In the genomic region with DNA sequence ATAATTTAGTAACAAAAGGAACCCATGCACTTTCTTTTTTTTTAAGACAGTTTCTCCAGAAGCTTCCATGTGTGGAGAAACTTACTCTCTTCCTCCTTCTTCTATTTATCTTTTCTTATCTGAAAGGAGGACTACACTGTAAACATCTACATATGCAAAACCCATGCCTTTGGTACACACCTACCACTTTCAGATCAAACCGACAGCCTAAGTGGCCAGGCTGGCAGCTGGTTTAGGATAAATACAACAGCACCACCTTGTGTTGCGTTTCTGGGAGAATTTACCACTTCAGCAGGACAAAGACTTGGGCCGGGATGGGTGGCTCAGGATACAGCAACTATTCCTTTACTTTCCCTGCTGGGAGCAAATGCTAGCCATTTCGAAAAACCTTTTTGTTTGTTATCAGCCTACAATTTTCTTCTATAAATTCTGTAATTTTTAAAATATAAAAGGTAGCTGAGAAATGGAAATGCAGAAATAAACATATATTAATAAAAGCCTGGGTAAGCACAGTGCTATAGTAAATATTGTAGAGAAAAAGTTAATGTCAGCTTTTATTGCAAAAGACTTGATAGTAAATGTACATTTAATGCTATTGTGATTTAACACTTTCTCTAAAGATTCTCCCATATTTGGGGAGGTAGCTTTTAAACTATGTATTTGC, we compare ENCODE assay signal across 8 cellular contexts.
A peak's percentile ranks its signal among the peaks of the same experiment; 100 is the strongest.
DNase-seq lines count a peak whose midpoint lies in the region; ATAC-seq lines count a peak whose summit lies in the region.

No MANE protein-coding gene starts in this region.

- no peaks in the 10 kb centered on the region for H3K9me3 Mint-ChIP-seq in naive B cell

- no peak overlapping the region for H3K4me3 ChIP-seq in Jurkat, Clone E6-1 (ENCODE audit: low read length)

- no peak overlapping the region for H3K27ac Mint-ChIP-seq in naive B cell

- DNase-seq in DMS79 treated with DMSO at 0.1 percent for 48 hours (lab: John Stamatoyannopoulos, UW) (peak; percentile 66), OCI-M1 (lab: John Stamatoyannopoulos, UW) (peak; percentile 85), activated T-cell treated with anti-CD3 and anti-CD28 coated beads for 4 hours (peak; percentile 53), naive B cell (peak; percentile 42)
- peak; percentile 55 for DNase-seq in Jurkat, Clone E6-1 (ENCODE audit: low read depth, low spot score)
- peak; percentile 16 to 68 (median 35) for DNase-seq in stimulated activated naive CD4-positive, alpha-beta T cell (lab: John Stamatoyannopoulos, UW)

- no peaks in the 10 kb centered on the region for H3K36me3 Mint-ChIP-seq in naive B cell

- H3K4me1 Mint-ChIP-seq in naive B cell = peaks cover 16 to 19% (median 18%) of the 10 kb centered on the region in 3 donors

- peak; percentile 68 for ATAC-seq in GM21619 (IDR thresholded peaks at IDR 0.05; ENCODE audit: unreplicated experiment)
- peak; percentile 89 for ATAC-seq in esophagus mucosa
- peak; percentile 71 to 78 for ATAC-seq in naive B cell (ENCODE audit: low read depth in 2 of 2)

- peaks cover 20 to 30% (median 21%) of the 10 kb centered on the region in 3 donors for H3K27me3 Mint-ChIP-seq in naive B cell

- no peak overlapping the region for H3K4me3 Mint-ChIP-seq in naive B cell

Comparison
In these comparisons a context has a peak if more than half of its experiments do, and no peak if none do; other contexts are left out.
1. DNase-seq: peak in every context shown above with its lines; median percentile 85 in OCI-M1; 66 in DMS79 treated with DMSO at 0.1 percent for 48 hours; 55 in Jurkat, Clone E6-1; 53 in activated T-cell treated with anti-CD3 and anti-CD28 coated beads for 4 hours; 42 in naive B cell; 35 in stimulated activated naive CD4-positive, alpha-beta T cell.